ENCODE assay signal across 23 cellular contexts in the genomic region with DNA sequence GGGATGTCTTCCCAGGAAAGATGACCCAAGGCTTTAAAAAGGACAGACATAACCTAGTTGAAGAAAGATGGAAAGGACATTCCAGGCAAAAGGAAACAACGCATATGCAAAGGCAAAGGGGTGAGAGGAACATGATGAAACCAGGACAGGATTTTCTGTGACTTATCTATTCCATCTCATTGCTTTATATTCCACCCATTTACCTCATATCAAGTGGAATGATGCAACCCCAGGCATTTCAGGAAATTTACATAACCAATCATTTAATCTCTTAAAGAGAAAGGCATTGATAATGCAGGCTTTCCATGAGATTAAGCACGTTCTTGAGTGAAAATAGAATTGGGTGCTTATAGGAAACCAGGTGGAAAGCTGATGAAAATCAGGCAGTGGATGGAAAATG. TPM values are rescaled to one million over a fixed set of nuclear protein-coding genes. Genes with fewer than 3 reads are reported as not detected.
DNase-seq lines count a peak whose midpoint lies in the region; ATAC-seq, FAIRE-seq and TF ChIP-seq lines count a peak whose summit lies in the region.
"Had no signal": no experiment of that assay in that cellular context is flagged by ENCODE, and none has a peak within 500 bp of the region (broad histone marks: within the 10 kb centered on the region; RNA-seq: fewer than 3 reads in every experiment).

No MANE protein-coding gene starts in this region.

- no peak for TF ChIP-seq CTCF in VCaP (conservative IDR thresholded peaks at IDR 0.05)
- TF ChIP-seq CTCF in kidney (IDR thresholded peaks at IDR 0.05; ENCODE audit: borderline replicate concordance, extremely low read depth, insufficient read depth), result no peak

- no peak for ATAC-seq in GM18519 (IDR thresholded peaks at IDR 0.05; ENCODE audit: low FRiP score, unreplicated experiment)
- ATAC-seq: activated naive CD4-positive, alpha-beta T cell treated with anti-CD3 and anti-CD28 coated beads, Interleukin-2, amount 50 U/mL, for 72 hours; esophagus mucosa; stimulated activated naive B cell treated with anti-CD40 and anti-IgM and Interleukin-4, amounts not matched to agents 10 μg/mL and 1 μg/mL and 100 μg/mL, for 72 hours had no signal

- H3K27ac ChIP-seq in VCaP (peak overlapping the region; percentile 77), kidney (ENCODE audit: low read depth in 2 of 2, low read length in 2 of 2) (peak overlapping the region; percentile 89 to 91)
- H3K27ac ChIP-seq: neural progenitor cell, WERI-Rb-1 had no signal

- H3K9ac ChIP-seq in kidney (ENCODE audit: low read length in 2 of 2), result peak overlapping the region in 1 of 2 donors; percentile 47
- H3K9ac ChIP-seq in skeletal muscle satellite cell (ENCODE audit: low read depth, low read length), result no peak overlapping the region
- H3K9ac ChIP-seq: neural progenitor cell had no signal

- no peak for FAIRE-seq in kidney (lab: Jason Lieb, UNC)

- no peaks in the 10 kb centered on the region for H3K9me3 ChIP-seq in kidney (ENCODE audit: control insufficient read depth in 1 of 2, low read length in 2 of 2)
- H3K9me3 ChIP-seq in skeletal muscle satellite cell (replicated peaks; ENCODE audit: low read length), result no peaks in the 10 kb centered on the region

- peak overlapping the region; percentile 10 for H3K4me2 ChIP-seq in skeletal muscle satellite cell (ENCODE audit: low read length)
- H3K4me2 ChIP-seq: neural progenitor cell had no signal

- no peaks in the 10 kb centered on the region for H3K27me3 ChIP-seq in skeletal muscle satellite cell (ENCODE audit: control insufficient read depth, insufficient read depth, low read length)
- H3K27me3 ChIP-seq: neural progenitor cell had no signal

- intact Hi-C loops in kidney (cut with DNase I), result no loop called here

- H3K36me3 ChIP-seq in kidney (ENCODE audit: control insufficient read depth in 1 of 2, insufficient read depth in 2 of 2, low read length in 2 of 2) (peaks cover 2 to 11% of the 10 kb centered on the region in 2 donors), skeletal muscle satellite cell (ENCODE audit: insufficient read depth, low read length) (no peaks in the 10 kb centered on the region)
- H3K36me3 ChIP-seq: neural progenitor cell, WERI-Rb-1 had no signal

- peaks cover 44 to 56% of the 10 kb centered on the region in 2 donors for H3K4me1 ChIP-seq in kidney (ENCODE audit: control insufficient read depth in 1 of 2, insufficient read depth in 1 of 2, low read depth in 1 of 2, low read length in 2 of 2)
- H3K4me1 ChIP-seq in skeletal muscle satellite cell (ENCODE audit: control insufficient read depth, insufficient read depth, low read length), result peaks cover 30% of the 10 kb centered on the region

- DNase-seq in EH (ENCODE audit: low read depth), result peak; percentile 72
- DNase-seq in kidney, result no peak
- DNase-seq in amygdala (lab: John Stamatoyannopoulos, UW), result no peak
- DNase-seq in NCI-H187 treated with DMSO at 0.1 percent for 48 hours (lab: John Stamatoyannopoulos, UW), result no peak
- no peak for DNase-seq in cerebellar nuclear complex (lab: John Stamatoyannopoulos, UW)
- DNase-seq: activated CD4-positive, alpha-beta memory T cell treated with anti-CD3 and anti-CD28 coated beads for 36 hours; activated T-cell treated with anti-CD3 and anti-CD28 coated beads, Interleukin-2, amount 50 U/mL, for 48 hours; DND-41; glutamatergic neuron; immature natural killer cell; KG1; NCI-H1092 treated with DMSO at 0.1 percent for 48 hours; NCI-H2107; NCI-H524; SIG-M5; stimulated activated naive B cell treated with anti-CD40 and anti-IgM and Interleukin-4, amounts not matched to agents 10 μg/mL and 1 μg/mL and 100 μg/mL, for 72 hours; WERI-Rb-1 had no signal

- H3K4me3 ChIP-seq in kidney (ENCODE audit: low read length in 2 of 2) (peak overlapping the region; percentile 12 to 61), skeletal muscle satellite cell (ENCODE audit: low read length) (no peak overlapping the region)
- H3K4me3 ChIP-seq: neural progenitor cell had no signal

RNA-seq across cellular contexts. Expression of a gene that starts 13.0 kb away (rescaled TPM):
- 41.4 TPM for total RNA-seq in kidney
- polyA plus RNA-seq in kidney (ENCODE audit: insufficient read depth, low read depth, low replicate concordance), result 21.4 TPM
- total RNA-seq in skeletal muscle satellite cell (2012; rRNA removed), result 5.1 and 5.2 TPM in 2 replicates
